Comparison of ENCODE assay signal across 24 cellular contexts in the genomic region with DNA sequence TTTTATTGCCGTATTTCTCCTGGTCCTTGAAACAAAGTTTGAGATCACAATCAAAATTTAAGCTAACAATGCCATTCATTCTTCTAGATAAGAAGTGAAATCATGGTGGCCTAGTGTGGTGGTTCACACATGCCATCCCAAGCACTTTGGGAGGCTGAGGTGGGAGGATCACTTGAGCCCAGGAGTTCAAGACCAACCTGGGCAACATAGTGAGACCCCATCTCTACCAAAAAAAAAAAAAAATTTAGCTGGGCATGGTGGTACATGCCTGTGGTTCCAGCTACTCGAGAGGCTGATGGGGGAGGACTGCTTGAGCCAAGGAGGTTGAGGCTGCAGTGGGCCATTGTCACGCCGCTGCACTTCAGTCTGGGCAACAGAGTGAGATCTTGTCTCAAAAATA. TPM values are rescaled to one million over a fixed set of nuclear protein-coding genes. Genes with fewer than 3 reads are reported as not detected.
DNase-seq lines count a peak whose midpoint lies in the region; ATAC-seq and TF ChIP-seq lines count a peak whose summit lies in the region.
"Had no signal": no experiment of that assay in that cellular context is flagged by ENCODE, and none has a peak within 500 bp of the region (broad histone marks: within the 10 kb centered on the region; RNA-seq: fewer than 3 reads in every experiment).

No MANE protein-coding gene starts in this region.

- no peak for ATAC-seq in activated CD4-positive, alpha-beta T cell treated with anti-CD3 and anti-CD28 coated beads for 36 hours
- no peak for ATAC-seq in WTC11
- no peak for ATAC-seq in naive thymus-derived CD4-positive, alpha-beta T cell
- ATAC-seq: GM12878, GM23338, HCT116 had no signal

- DNase-seq in activated CD4-positive, alpha-beta T cell treated with anti-CD3 and anti-CD28 coated beads for 36 hours: no peak
- DNase-seq in activated CD4-positive, alpha-beta T cell treated with anti-CD3 and anti-CD28 coated beads for 1 hour: no peak
- DNase-seq in WTC11 (ENCODE audit: low spot score) (no peak), glutamatergic neuron (no peak), WERI-Rb-1 (no peak)
- no peak for DNase-seq in naive thymus-derived CD4-positive, alpha-beta T cell
- DNase-seq in effector memory CD4-positive, alpha-beta T cell: no peak
- DNase-seq: AML-193; BE2C; CD4-positive, alpha-beta T cell; CD8-positive, alpha-beta memory T cell; DMS 273 treated with DMSO at 0.1 percent for 48 hours; DMS79; EL; GDM1; H9; HFFc6 had no signal

- intact Hi-C loops in activated CD4-positive, alpha-beta T cell treated with anti-CD3 and anti-CD28 coated beads for 36 hours (cut with DNase I, micrococcal nuclease): no loop called here
- intact Hi-C loops in naive thymus-derived CD4-positive, alpha-beta T cell (cut with micrococcal nuclease): no loop called here

- H3K4me3 ChIP-seq in HEK293 (ENCODE audit: low read depth, low read length) (no peak overlapping the region), WERI-Rb-1 (ENCODE audit: low read depth, low read length) (no peak overlapping the region)
- no peak overlapping the region for H3K4me3 ChIP-seq in naive thymus-derived CD4-positive, alpha-beta T cell (ENCODE audit: low read length)
- H3K4me3 ChIP-seq in effector memory CD4-positive, alpha-beta T cell (ENCODE audit: insufficient read depth, low read depth, low read length, poor library complexity, severe bottlenecking): no peak overlapping the region
- H3K4me3 ChIP-seq: BLaER1 treated with 17β-estradiol and CSF1 and Interleukin-3, amounts not matched to agents 10 nM and 100 nM; GM12878; GM23338 had no signal

- H3K4me1 Mint-ChIP-seq in activated CD4-positive, alpha-beta T cell treated with anti-CD3 and anti-CD28 coated beads for 36 hours: peaks cover 6% of the 10 kb centered on the region
- H3K4me1 Mint-ChIP-seq in WTC11 (peaks cover 7% of the 10 kb centered on the region), glutamatergic neuron (ENCODE audit: low read depth, unreplicated experiment) (peaks cover 15% of the 10 kb centered on the region)
- H3K4me1 Mint-ChIP-seq in naive thymus-derived CD4-positive, alpha-beta T cell: peaks cover 3 to 24% (median 14%) of the 10 kb centered on the region in 7 donors
- H3K4me1 Mint-ChIP-seq: CD14-positive monocyte had no signal

- CTCF ChIA-PET in activated CD4-positive, alpha-beta T cell treated with anti-CD3 and anti-CD28 coated beads for 36 hours (lab: Charles Lee): interaction anchor here (0.5 to 1.2 kb wide), 5 partner anchors 11 to 56 kb away, joined by 3 to 4 read pairs (median 3); no protein-coding TSS in a partner anchor
- CTCF ChIA-PET in HEK293 (lab: Yijun Ruan, JAX) (interaction anchor here (1.0 kb wide), 1 partner anchor 11 kb away, joined by 3 read pairs; no protein-coding TSS in a partner anchor), WTC11 (lab: Charles Lee) (interaction anchor here (0.6 to 2.9 kb wide), 4 partner anchors 20 to 251 kb away, joined by 3 to 20 read pairs (median 6); no protein-coding TSS in a partner anchor)
- CTCF ChIA-PET in naive thymus-derived CD4-positive, alpha-beta T cell (lab: Charles Lee): interaction anchor here (0.8 kb wide), 1 partner anchor 29 kb away, joined by 7 read pairs; no protein-coding TSS in a partner anchor

- H3K27me3 ChIP-seq in naive thymus-derived CD4-positive, alpha-beta T cell (ENCODE audit: control insufficient read depth in 2 of 2, insufficient read depth in 2 of 2, low read length in 2 of 2): no peaks in the 10 kb centered on the region
- H3K27me3 ChIP-seq in effector memory CD4-positive, alpha-beta T cell (replicated peaks; ENCODE audit: control insufficient read depth, insufficient read depth, low read length, poor library complexity, severe bottlenecking): no peaks in the 10 kb centered on the region
- no peaks in the 10 kb centered on the region for H3K27me3 ChIP-seq in WERI-Rb-1 (ENCODE audit: insufficient read depth, low read depth, severe bottlenecking)
- H3K27me3 ChIP-seq: BE2C; BLaER1 treated with 17β-estradiol and CSF1 and Interleukin-3, amounts not matched to agents 10 nM and 100 nM had no signal

- TF ChIP-seq CTCF in HEK293 (tag by site-specific recombination; IDR thresholded peaks at IDR 0.05) (no peak), WTC11 (IDR thresholded peaks at IDR 0.05) (no peak), glutamatergic neuron (IDR thresholded peaks at IDR 0.05; ENCODE audit: partially characterized antibody, unreplicated experiment) (no peak), WERI-Rb-1 (IDR thresholded peaks at IDR 0.05; ENCODE audit: low read depth, low read length) (no peak)

- no peaks in the 10 kb centered on the region for H3K9me3 Mint-ChIP-seq in activated CD4-positive, alpha-beta T cell treated with anti-CD3 and anti-CD28 coated beads for 36 hours (ENCODE audit: low read depth)
- H3K9me3 Mint-ChIP-seq in WTC11: no peaks in the 10 kb centered on the region
- H3K9me3 Mint-ChIP-seq in glutamatergic neuron (ENCODE audit: unreplicated experiment): peaks cover 2% of the 10 kb centered on the region
- H3K9me3 Mint-ChIP-seq in naive thymus-derived CD4-positive, alpha-beta T cell: no peaks in the 10 kb centered on the region
- H3K9me3 Mint-ChIP-seq: CD14-positive monocyte; CD4-positive, alpha-beta T cell; CD8-positive, alpha-beta memory T cell; GM23338; H9; HFFc6 had no signal

- no peaks in the 10 kb centered on the region for H3K27me3 Mint-ChIP-seq in activated CD4-positive, alpha-beta T cell treated with anti-CD3 and anti-CD28 coated beads for 36 hours
- no peaks in the 10 kb centered on the region for H3K27me3 Mint-ChIP-seq in WTC11 (ENCODE audit: low read depth)
- H3K27me3 Mint-ChIP-seq in glutamatergic neuron (ENCODE audit: unreplicated experiment): peaks cover 3% of the 10 kb centered on the region
- H3K27me3 Mint-ChIP-seq in naive thymus-derived CD4-positive, alpha-beta T cell: no peaks in the 10 kb centered on the region
- H3K27me3 Mint-ChIP-seq: CD4-positive, alpha-beta T cell; CD8-positive, alpha-beta memory T cell had no signal

- peaks cover 31 to 61% of the 10 kb centered on the region in 2 experiments for H3K36me3 ChIP-seq in HEK293 (ENCODE audit: control insufficient read depth in 2 of 2, insufficient read depth in 1 of 2, low read length in 2 of 2)
- H3K36me3 ChIP-seq in naive thymus-derived CD4-positive, alpha-beta T cell (ENCODE audit: control insufficient read depth in 2 of 3, insufficient read depth in 3 of 3, low read length in 3 of 3): peaks cover 0 to 39% (median 4%) of the 10 kb centered on the region in 3 experiments
- H3K36me3 ChIP-seq in effector memory CD4-positive, alpha-beta T cell (ENCODE audit: control insufficient read depth, insufficient read depth, low read length): peaks cover 27% of the 10 kb centered on the region
- peaks cover 40% of the 10 kb centered on the region for H3K36me3 ChIP-seq in WERI-Rb-1

- POLR2A ChIA-PET in activated CD4-positive, alpha-beta T cell treated with anti-CD3 and anti-CD28 coated beads for 36 hours (lab: Charles Lee): no interaction called here
- POLR2A ChIA-PET in HEK293 (lab: Yijun Ruan, JAX) (interaction anchor here (0.6 to 1.0 kb wide), 2 partner anchors 50 to 168 kb away, joined by 3 read pairs; partner anchors contain the start of genes ORMDL2 and SARNP), WTC11 (lab: Charles Lee) (interaction anchor here (0.6 kb wide), 1 partner anchor 427 kb away, joined by 4 read pairs; no protein-coding TSS in a partner anchor)
- POLR2A ChIA-PET in naive thymus-derived CD4-positive, alpha-beta T cell (lab: Charles Lee): interaction anchor here (0.6 to 1.5 kb wide), 2 partner anchors 12 to 13 kb away, joined by 3 read pairs; no protein-coding TSS in a partner anchor

- H3K27ac Mint-ChIP-seq in activated CD4-positive, alpha-beta T cell treated with anti-CD3 and anti-CD28 coated beads for 36 hours: peak overlapping the region; percentile 24
- H3K27ac Mint-ChIP-seq in WTC11 (no peak overlapping the region; the same call in 1 of the 2 replicates), glutamatergic neuron (ENCODE audit: unreplicated experiment) (no peak overlapping the region)
- peak overlapping the region in 2 of 9 donors; percentile 34 to 84 for H3K27ac Mint-ChIP-seq in naive thymus-derived CD4-positive, alpha-beta T cell
- H3K27ac Mint-ChIP-seq: CD14-positive monocyte, GM23338, HFFc6 had no signal

- no peaks in the 10 kb centered on the region for H3K4me1 ChIP-seq in HEK293 (ENCODE audit: control insufficient read depth, insufficient read depth, low read length)
- H3K4me1 ChIP-seq in naive thymus-derived CD4-positive, alpha-beta T cell (ENCODE audit: control insufficient read depth in 2 of 2, insufficient read depth in 2 of 2, low read length in 2 of 2): no peaks in the 10 kb centered on the region
- H3K4me1 ChIP-seq in effector memory CD4-positive, alpha-beta T cell (ENCODE audit: control insufficient read depth, insufficient read depth, low read length, poor library complexity, severe bottlenecking): no peaks in the 10 kb centered on the region
- H3K4me1 ChIP-seq: BE2C had no signal

- H3K9me3 ChIP-seq in HEK293 (ENCODE audit: control insufficient read depth, insufficient read depth, low read depth, low read length) (no peaks in the 10 kb centered on the region), WERI-Rb-1 (ENCODE audit: severe bottlenecking) (no peaks in the 10 kb centered on the region)
- H3K9me3 ChIP-seq in naive thymus-derived CD4-positive, alpha-beta T cell (ENCODE audit: control insufficient read depth in 2 of 3, low read length in 3 of 3): no peaks in the 10 kb centered on the region
- H3K9me3 ChIP-seq in effector memory CD4-positive, alpha-beta T cell (ENCODE audit: control insufficient read depth, low read length): no peaks in the 10 kb centered on the region
- H3K9me3 ChIP-seq: BE2C; BLaER1 treated with 17β-estradiol and CSF1 and Interleukin-3, amounts not matched to agents 10 nM and 100 nM had no signal

- peaks cover 18% of the 10 kb centered on the region for H3K36me3 Mint-ChIP-seq in activated CD4-positive, alpha-beta T cell treated with anti-CD3 and anti-CD28 coated beads for 36 hours (ENCODE audit: low read depth)
- peaks cover 27% of the 10 kb centered on the region for H3K36me3 Mint-ChIP-seq in WTC11
- peaks cover 4% of the 10 kb centered on the region for H3K36me3 Mint-ChIP-seq in glutamatergic neuron (ENCODE audit: unreplicated experiment)
- H3K36me3 Mint-ChIP-seq in naive thymus-derived CD4-positive, alpha-beta T cell: peaks cover 10 to 15% (median 11%) of the 10 kb centered on the region in 5 donors

- no peak overlapping the region for H3K4me3 Mint-ChIP-seq in activated CD4-positive, alpha-beta T cell treated with anti-CD3 and anti-CD28 coated beads for 36 hours
- H3K4me3 Mint-ChIP-seq in WTC11 (no peak overlapping the region), glutamatergic neuron (ENCODE audit: unreplicated experiment) (peak overlapping the region; percentile 8)
- H3K4me3 Mint-ChIP-seq in naive thymus-derived CD4-positive, alpha-beta T cell: no peak overlapping the region
- H3K4me3 Mint-ChIP-seq: CD14-positive monocyte; CD4-positive, alpha-beta T cell; CD8-positive, alpha-beta memory T cell; GM23338; H9; HFFc6 had no signal

- H3K27ac ChIP-seq in HEK293 (ENCODE audit: extremely low read depth, low read depth, low read length) (no peak overlapping the region), WERI-Rb-1 (no peak overlapping the region)
- no peak overlapping the region for H3K27ac ChIP-seq in naive thymus-derived CD4-positive, alpha-beta T cell (ENCODE audit: low read depth, low read length)
- H3K27ac ChIP-seq in effector memory CD4-positive, alpha-beta T cell (ENCODE audit: insufficient read depth, low read length, poor library complexity, severe bottlenecking): no peak overlapping the region
- H3K27ac ChIP-seq: 22Rv1; BLaER1 treated with 17β-estradiol and CSF1 and Interleukin-3, amounts not matched to agents 10 nM and 100 nM had no signal

RNA-seq across cellular contexts. Expression of gene GDF11, which starts 24.2 kb away (rescaled TPM):
- total RNA-seq in activated CD4-positive, alpha-beta T cell treated with anti-CD3 and anti-CD28 coated beads for 36 hours: 1 to 10 TPM; 7.5 to 9.5 TPM
- total RNA-seq in WTC11 (2021): 16.9 to 20.7 TPM (median 19.6 TPM) in 3 replicates
- total RNA-seq in glutamatergic neuron (ENCODE audit: unreplicated experiment): 52.4 TPM
- 10 to 100 TPM in 3 of 5 experiments, 1 to 10 TPM in 2; 6.6 to 16.2 (median 12.0) TPM for total RNA-seq in naive thymus-derived CD4-positive, alpha-beta T cell
- under 1 TPM; 0.79 TPM for polyA plus RNA-seq in naive thymus-derived CD4-positive, alpha-beta T cell

RNA-seq across cellular contexts. Expression of gene CD63, which starts 38.3 kb away (rescaled TPM):
- total RNA-seq in activated CD4-positive, alpha-beta T cell treated with anti-CD3 and anti-CD28 coated beads for 36 hours: 100 to 1,000 TPM; 113 to 122 TPM
- total RNA-seq in WTC11 (2021): 409 to 419 TPM (median 414 TPM) in 3 replicates
- total RNA-seq in glutamatergic neuron (ENCODE audit: unreplicated experiment): 619 TPM
- total RNA-seq in naive thymus-derived CD4-positive, alpha-beta T cell: 100 to 1,000 TPM in 2 of 5 experiments, 10 to 100 TPM in 3; 43.2 to 216 (median 54.3) TPM
- polyA plus RNA-seq in naive thymus-derived CD4-positive, alpha-beta T cell: 10 to 100 TPM; 68.7 to 69.8 TPM

RNA-seq across cellular contexts. Expression of gene RDH5, which starts 47.0 kb away (rescaled TPM):
- 10 to 100 TPM in 1 of 2 experiments, 1 to 10 TPM in 1; 9.6 to 12.2 TPM for total RNA-seq in activated CD4-positive, alpha-beta T cell treated with anti-CD3 and anti-CD28 coated beads for 36 hours
- 3.0 to 5.8 TPM (median 3.5 TPM) in 3 replicates for total RNA-seq in WTC11 (2021)
- 6.6 TPM for total RNA-seq in glutamatergic neuron (ENCODE audit: unreplicated experiment)
- 10 to 100 TPM; 14.6 to 24.9 (median 15.9) TPM for total RNA-seq in naive thymus-derived CD4-positive, alpha-beta T cell
- 1 to 10 TPM in 1 of 2 donors, under 1 TPM in 1; 0.67 to 1.3 TPM for polyA plus RNA-seq in naive thymus-derived CD4-positive, alpha-beta T cell

RNA-seq across cellular contexts. Expression of gene SARNP, which starts 50.4 kb away (rescaled TPM):
- 100 to 1,000 TPM; 111 to 114 TPM for total RNA-seq in activated CD4-positive, alpha-beta T cell treated with anti-CD3 and anti-CD28 coated beads for 36 hours
- total RNA-seq in WTC11 (2021): 98.3 to 102 TPM (median 100 TPM) in 3 replicates
- total RNA-seq in glutamatergic neuron (ENCODE audit: unreplicated experiment): 98.7 TPM
- total RNA-seq in naive thymus-derived CD4-positive, alpha-beta T cell: 10 to 100 TPM; 28.0 to 73.0 (median 41.7) TPM
- polyA plus RNA-seq in naive thymus-derived CD4-positive, alpha-beta T cell: 100 to 1,000 TPM in 1 of 2 donors, 10 to 100 TPM in 1; 89.7 to 115 TPM

RNA-seq across cellular contexts. Expression of gene ORMDL2, which starts 50.7 kb away (rescaled TPM):
- 10 to 100 TPM; 29.4 to 35.6 TPM for total RNA-seq in activated CD4-positive, alpha-beta T cell treated with anti-CD3 and anti-CD28 coated beads for 36 hours
- total RNA-seq in WTC11 (2021) (32.9 to 37.9 TPM (median 34.8 TPM) in 3 replicates), glutamatergic neuron (ENCODE audit: unreplicated experiment) (47.6 TPM)
- 10 to 100 TPM; 12.3 to 67.3 (median 40.5) TPM for total RNA-seq in naive thymus-derived CD4-positive, alpha-beta T cell
- 100 to 1,000 TPM in 1 of 2 donors, 10 to 100 TPM in 1; 96.0 to 107 TPM for polyA plus RNA-seq in naive thymus-derived CD4-positive, alpha-beta T cell
